Comparison of ENCODE assay signal across 8 cellular contexts in genomic region chr5:150409638-150410523, GRCh38. TPM values are rescaled to one million over a fixed set of nuclear protein-coding genes. Genes with fewer than 3 reads are reported as not detected.
A peak's percentile ranks its signal among the peaks of the same experiment; 100 is the strongest.
DNase-seq lines count a peak whose midpoint lies in the region; ATAC-seq and TF ChIP-seq lines count a peak whose summit lies in the region.

No MANE protein-coding gene starts in this region.

- H3K4me3 Mint-ChIP-seq in activated naive CD4-positive, alpha-beta T cell treated with anti-CD3 and anti-CD28 coated beads, Interleukin-2, amount 50 U/mL, for 24 hours: peak overlapping the region; percentile 96
- peak overlapping the region; percentile 22 for H3K4me3 Mint-ChIP-seq in neural progenitor cell

- H3K4me1 ChIP-seq in PC-3 (ENCODE audit: insufficient read depth, low read length) (no peaks in the 10 kb centered on the region; the same call in 1 of the 2 replicates), neural progenitor cell (peaks cover 20% of the 10 kb centered on the region)

- ATAC-seq in GM21528 (IDR thresholded peaks at IDR 0.05; ENCODE audit: low FRiP score, unreplicated experiment) (peak; percentile 16), PC-3 (peak; percentile 99), HG03196 (IDR thresholded peaks at IDR 0.05; ENCODE audit: unreplicated experiment) (no peak)

- no peak overlapping the region for H3K27ac ChIP-seq in PC-3 (ENCODE audit: low read length)
- H3K27ac ChIP-seq in neural progenitor cell: no peak overlapping the region

- TF ChIP-seq CTCF in PC-3 (conservative IDR thresholded peaks at IDR 0.05; ENCODE audit: low read depth, low read length) (no peak), neural progenitor cell (IDR thresholded peaks at IDR 0.05) (no peak)

- peaks cover 5% of the 10 kb centered on the region for H3K36me3 Mint-ChIP-seq in activated naive CD4-positive, alpha-beta T cell treated with anti-CD3 and anti-CD28 coated beads, Interleukin-2, amount 50 U/mL, for 24 hours
- H3K36me3 Mint-ChIP-seq in neural progenitor cell: no peaks in the 10 kb centered on the region

- CTCF ChIA-PET in PC-3 (lab: Charles Lee): no interaction called here

- no peaks in the 10 kb centered on the region for H3K9me2 ChIP-seq in PC-3 (replicated peaks; ENCODE audit: low read length)

- H2AFZ ChIP-seq in PC-3 (ENCODE audit: low read length) (peak overlapping the region; percentile 40), neural progenitor cell (replicated peaks) (peak overlapping the region; percentile 65)

- H3K27me3 Mint-ChIP-seq in activated naive CD4-positive, alpha-beta T cell treated with anti-CD3 and anti-CD28 coated beads, Interleukin-2, amount 50 U/mL, for 24 hours: no peaks in the 10 kb centered on the region
- H3K27me3 Mint-ChIP-seq in neural progenitor cell (ENCODE audit: insufficient read depth, low read depth): peaks cover 5% of the 10 kb centered on the region

- peak overlapping the region; percentile 55 for H3K27ac Mint-ChIP-seq in activated naive CD4-positive, alpha-beta T cell treated with anti-CD3 and anti-CD28 coated beads, Interleukin-2, amount 50 U/mL, for 24 hours
- peak overlapping the region; percentile 21 for H3K27ac Mint-ChIP-seq in neural progenitor cell

- H3K36me3 ChIP-seq in PC-3 (ENCODE audit: low read depth, low read length) (no peaks in the 10 kb centered on the region), neural progenitor cell (no peaks in the 10 kb centered on the region)

- H4K20me1 ChIP-seq in PC-3 (ENCODE audit: low read length): no peaks in the 10 kb centered on the region
- H4K20me1 ChIP-seq in neural progenitor cell (ENCODE audit: low read depth): no peaks in the 10 kb centered on the region

- H3K27me3 ChIP-seq in PC-3 (ENCODE audit: low read length) (no peaks in the 10 kb centered on the region), neural progenitor cell (no peaks in the 10 kb centered on the region)

- POLR2A ChIA-PET in PC-3 (lab: Charles Lee; ENCODE audit: unreplicated experiment): no interaction called here

- peaks cover 42% of the 10 kb centered on the region for H3K4me1 Mint-ChIP-seq in activated naive CD4-positive, alpha-beta T cell treated with anti-CD3 and anti-CD28 coated beads, Interleukin-2, amount 50 U/mL, for 24 hours
- peaks cover 27% of the 10 kb centered on the region for H3K4me1 Mint-ChIP-seq in neural progenitor cell

- no peaks in the 10 kb centered on the region for H3K9me3 Mint-ChIP-seq in activated naive CD4-positive, alpha-beta T cell treated with anti-CD3 and anti-CD28 coated beads, Interleukin-2, amount 50 U/mL, for 24 hours
- no peaks in the 10 kb centered on the region for H3K9me3 Mint-ChIP-seq in neural progenitor cell

- DNase-seq in DMS53 (lab: John Stamatoyannopoulos, UW): peak; percentile 95
- peak; percentile 56 for DNase-seq in Jurkat, Clone E6-1 (ENCODE audit: low read depth, low spot score)
- peak; percentile 93 for DNase-seq in PC-3
- DNase-seq in globus pallidus (ENCODE audit: low spot score): peak; percentile 95
- DNase-seq in neural progenitor cell (ENCODE audit: low spot score): peak; percentile 90

- H3K9me3 ChIP-seq in PC-3 (ENCODE audit: low read length): no peaks in the 10 kb centered on the region
- H3K9me3 ChIP-seq in neural progenitor cell (ENCODE audit: low read depth): no peaks in the 10 kb centered on the region

- H3K9ac ChIP-seq in PC-3 (ENCODE audit: low read length): no peak overlapping the region
- no peak overlapping the region for H3K9ac ChIP-seq in neural progenitor cell

- H3K4me2 ChIP-seq in PC-3 (ENCODE audit: low read length) (peak overlapping the region; percentile 47), neural progenitor cell (peak overlapping the region; percentile 61)

- no peaks in the 10 kb centered on the region for H3F3A ChIP-seq in PC-3 (ENCODE audit: low read length, unreplicated experiment)
- peaks cover 32% of the 10 kb centered on the region for H3F3A ChIP-seq in neural progenitor cell (ENCODE audit: low read depth)

- H3K79me2 ChIP-seq in PC-3 (ENCODE audit: low read length): no peaks in the 10 kb centered on the region
- no peaks in the 10 kb centered on the region for H3K79me2 ChIP-seq in neural progenitor cell (ENCODE audit: low read depth)

- intact Hi-C loops in PC-3 (cut with micrococcal nuclease): no loop called here

- no TSS peak for BruUV-seq in PC-3 (replicated peaks; lab: Mats Ljungman, UMichigan)

- no peak overlapping the region for H3K4me3 ChIP-seq in Jurkat, Clone E6-1 (ENCODE audit: low read length)
- H3K4me3 ChIP-seq in PC-3 (ENCODE audit: low read length) (no peak overlapping the region), neural progenitor cell (no peak overlapping the region)

RNA-seq across cellular contexts. Expression of gene CD74, which starts 2.8 kb away (rescaled TPM):
- polyA plus RNA-seq in Jurkat, Clone E6-1 (2012; ENCODE audit: insufficient read depth, insufficient read length): not detected
- total RNA-seq in PC-3 (2014; rRNA removed): 0.22 and 0.52 TPM in 2 replicates
- 9.8 and 25.6 TPM in 2 replicates for total RNA-seq in neural progenitor cell (ENCODE audit: low replicate concordance)

RNA-seq across cellular contexts. Expression of gene RPS14, which starts 39.7 kb away (rescaled TPM):
- 3,653 TPM for polyA plus RNA-seq in Jurkat, Clone E6-1 (2012; ENCODE audit: insufficient read depth, insufficient read length)
- total RNA-seq in PC-3 (2014; rRNA removed) (2,005 and 2,031 TPM in 2 replicates), neural progenitor cell (ENCODE audit: low replicate concordance) (3,204 and 3,639 TPM in 2 replicates)

RNA-seq across cellular contexts. Expression of gene TCOF1, which starts 52.4 kb away (rescaled TPM):
- polyA plus RNA-seq in Jurkat, Clone E6-1 (2012; ENCODE audit: insufficient read depth, insufficient read length): 94.9 TPM
- total RNA-seq in PC-3 (2014; rRNA removed) (113 and 149 TPM in 2 replicates), neural progenitor cell (ENCODE audit: low replicate concordance) (37.9 and 79.8 TPM in 2 replicates)
